Comparison of ENCODE assay signal across 23 cellular contexts in genomic region chr7:27347261-27347610, GRCh38.
DNase-seq lines count a peak whose midpoint lies in the region; ATAC-seq and TF ChIP-seq lines count a peak whose summit lies in the region.
"Had no signal": no experiment of that assay in that cellular context is flagged by ENCODE, and none has a peak within 500 bp of the region (broad histone marks: within the 10 kb centered on the region; RNA-seq: fewer than 3 reads in every experiment).

No MANE protein-coding gene starts in this region.

- no peak overlapping the region for H2AFZ ChIP-seq in PC-9

- no peak for TF ChIP-seq CTCF in C4-2B (conservative IDR thresholded peaks at IDR 0.05)
- TF ChIP-seq CTCF in PC-9 (conservative IDR thresholded peaks at IDR 0.05): no peak

- no peaks in the 10 kb centered on the region for H3K9me3 Mint-ChIP-seq in activated CD4-positive, alpha-beta memory T cell treated with anti-CD3 and anti-CD28 coated beads, Interleukin-2, amount 10 ng/mL, durations not matched to agents 7 days and 5 days
- H3K9me3 Mint-ChIP-seq: CD8-positive, alpha-beta T cell; nephron had no signal

- no peaks in the 10 kb centered on the region; the same call in 1 of the 2 replicates for H3K9me3 ChIP-seq in PC-9 (ENCODE audit: insufficient read depth, low read depth)
- no peaks in the 10 kb centered on the region for H3K9me3 ChIP-seq in HAP-1
- H3K9me3 ChIP-seq: MG63, ovary had no signal

- no peaks in the 10 kb centered on the region for H4K20me1 ChIP-seq in PC-9 (ENCODE audit: insufficient read depth)

- DNase-seq in PC-9: no peak
- peak; percentile 97 for DNase-seq in islet precursor cell
- DNase-seq in sciatic nerve (ENCODE audit: low spot score): no peak
- DNase-seq in HAP-1 (ENCODE audit: low spot score in 2 of 2): no peak
- DNase-seq in activated CD4-positive, alpha-beta memory T cell treated with anti-CD3 and anti-CD28 coated beads, Interleukin-2, amount 10 ng/mL, durations not matched to agents 7 days and 5 days: no peak
- DNase-seq in GF-D8 (lab: John Stamatoyannopoulos, UW): no peak
- no peak for DNase-seq in NCI-H774 (lab: John Stamatoyannopoulos, UW)
- DNase-seq: activated CD4-positive, alpha-beta T cell treated with anti-CD3 and anti-CD28 coated beads for 36 hours; activated CD8-positive, alpha-beta memory T cell treated with anti-CD3 and anti-CD28 coated beads for 24 hours; activated effector memory CD4-positive, alpha-beta T cell treated with Interleukin-2 at 50 U/mL for 16 hours; CD8-positive, alpha-beta T cell; central memory CD4-positive, alpha-beta T cell; glutamatergic neuron; KBM-7; MG63; NCI-H2081 treated with DMSO at 0.1 percent for 48 hours; stimulated activated CD4-positive, alpha-beta T cell treated with anti-CD3 and anti-CD28 coated beads, Interleukin-12 subunit alpha, Interleukin-12 subunit beta, amount 100 ng/mL, for 4 hours; stimulated activated CD4-positive, alpha-beta T cell treated with anti-CD3 and anti-CD28 coated beads, Interleukin-4, amount 100 ng/mL, for 1 hour had no signal

- intact Hi-C loops in PC-9 (cut with micrococcal nuclease; ENCODE audit: unreplicated experiment): loop anchor here (10.0 kb wide), 1 partner anchor 112 kb away; no protein-coding TSS in a partner anchor
- intact Hi-C loops in sciatic nerve (cut with DNase I): no loop called here

- POLR2A ChIA-PET in PC-9 (lab: Charles Lee; ENCODE audit: unreplicated experiment): no interaction called here
- POLR2A ChIA-PET in activated CD4-positive, alpha-beta memory T cell treated with anti-CD3 and anti-CD28 coated beads, Interleukin-2, amount 10 ng/mL, durations not matched to agents 7 days and 5 days (lab: Charles Lee): no interaction called here

- in situ Hi-C loops in HAP-1 (cut with MboI; ENCODE audit: low sequenced_read_pairs): no loop called here

- H3K4me3 ChIP-seq in PC-9: no peak overlapping the region
- no peak overlapping the region for H3K4me3 ChIP-seq in HAP-1
- H3K4me3 ChIP-seq: MG63, ovary had no signal

- BruUV-seq in PC-9 (replicated peaks; lab: Mats Ljungman, UMichigan): no TSS peak

- H3K4me3 Mint-ChIP-seq in activated CD4-positive, alpha-beta memory T cell treated with anti-CD3 and anti-CD28 coated beads, Interleukin-2, amount 10 ng/mL, durations not matched to agents 7 days and 5 days: no peak overlapping the region
- H3K4me3 Mint-ChIP-seq: activated CD4-positive, alpha-beta T cell treated with anti-CD3 and anti-CD28 coated beads for 36 hours; activated naive CD8-positive, alpha-beta T cell; CD8-positive, alpha-beta T cell had no signal

- no peaks in the 10 kb centered on the region for H3K36me3 Mint-ChIP-seq in activated CD4-positive, alpha-beta memory T cell treated with anti-CD3 and anti-CD28 coated beads, Interleukin-2, amount 10 ng/mL, durations not matched to agents 7 days and 5 days (ENCODE audit: low read depth)
- H3K36me3 Mint-ChIP-seq: activated naive CD8-positive, alpha-beta T cell; CD8-positive, alpha-beta T cell had no signal

- H3K27me3 Mint-ChIP-seq in activated CD4-positive, alpha-beta memory T cell treated with anti-CD3 and anti-CD28 coated beads, Interleukin-2, amount 10 ng/mL, durations not matched to agents 7 days and 5 days: peaks cover 3% of the 10 kb centered on the region

- H3K4me1 Mint-ChIP-seq in activated CD4-positive, alpha-beta memory T cell treated with anti-CD3 and anti-CD28 coated beads, Interleukin-2, amount 10 ng/mL, durations not matched to agents 7 days and 5 days: no peaks in the 10 kb centered on the region
- H3K4me1 Mint-ChIP-seq: activated CD4-positive, alpha-beta T cell treated with anti-CD3 and anti-CD28 coated beads for 36 hours had no signal

- H3F3A ChIP-seq in PC-9 (ENCODE audit: insufficient read depth, low read depth): peaks cover 16% of the 10 kb centered on the region

- H3K27ac ChIP-seq in C4-2B (peak overlapping the region; percentile 73; the same call in 1 of the 2 replicates), PC-9 (peak overlapping the region; percentile 70)
- H3K27ac ChIP-seq: ovary had no signal

- ATAC-seq in sciatic nerve: peak; percentile 39
- ATAC-seq: activated CD4-positive, alpha-beta T cell treated with anti-CD3 and anti-CD28 coated beads for 36 hours; CD8-positive, alpha-beta T cell; Right ventricle myocardium inferior had no signal

- no peaks in the 10 kb centered on the region for H3K9me2 ChIP-seq in PC-9 (ENCODE audit: insufficient read depth)

- H3K4me2 ChIP-seq in PC-9: peak overlapping the region; percentile 73

- H3K79me2 ChIP-seq in PC-9 (ENCODE audit: low read depth): no peaks in the 10 kb centered on the region

- H3K27me3 ChIP-seq in PC-9 (ENCODE audit: insufficient read depth, low read depth) (no peaks in the 10 kb centered on the region), HAP-1 (ENCODE audit: low read depth) (no peaks in the 10 kb centered on the region)
- H3K27me3 ChIP-seq: MG63, ovary had no signal

- H3K4me1 ChIP-seq in PC-9 (replicated peaks; ENCODE audit: insufficient read depth): peaks cover 52% of the 10 kb centered on the region
- H3K4me1 ChIP-seq in HAP-1: peaks cover 38% of the 10 kb centered on the region

- H3K36me3 ChIP-seq in PC-9 (ENCODE audit: low read depth) (no peaks in the 10 kb centered on the region), HAP-1 (replicated peaks) (no peaks in the 10 kb centered on the region)
- H3K36me3 ChIP-seq: MG63, ovary had no signal

- CTCF ChIA-PET in PC-9 (lab: Charles Lee): no interaction called here
- CTCF ChIA-PET in activated CD4-positive, alpha-beta memory T cell treated with anti-CD3 and anti-CD28 coated beads, Interleukin-2, amount 10 ng/mL, durations not matched to agents 7 days and 5 days (lab: Charles Lee): no interaction called here

- no peak overlapping the region for H3K27ac Mint-ChIP-seq in activated CD4-positive, alpha-beta memory T cell treated with anti-CD3 and anti-CD28 coated beads, Interleukin-2, amount 10 ng/mL, durations not matched to agents 7 days and 5 days
- H3K27ac Mint-ChIP-seq: activated CD4-positive, alpha-beta T cell treated with anti-CD3 and anti-CD28 coated beads for 36 hours; activated naive CD8-positive, alpha-beta T cell; CD8-positive, alpha-beta T cell; nephron had no signal
